In the genomic region with DNA sequence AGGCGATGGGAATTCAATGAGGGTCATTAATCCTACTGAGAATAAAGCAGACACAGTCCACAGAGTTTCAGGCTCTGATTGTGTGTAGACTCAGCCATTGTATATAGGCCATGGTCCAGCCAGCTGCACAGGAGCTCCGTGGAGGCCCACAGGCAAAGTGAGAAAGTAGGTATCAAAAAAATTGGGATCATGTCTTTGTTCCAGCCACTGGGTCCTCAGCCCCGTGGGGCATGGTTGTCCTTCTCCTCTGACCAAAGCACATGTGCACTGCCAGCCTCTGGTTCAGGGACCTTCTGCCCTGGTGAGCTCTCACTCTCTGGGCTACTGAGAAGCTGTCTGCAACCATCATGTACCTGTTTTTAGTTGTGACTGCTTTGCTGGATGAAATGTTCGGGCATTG, we compare ENCODE assay signal across 7 cellular contexts.
DNase-seq lines count a peak whose midpoint lies in the region; ATAC-seq, FAIRE-seq and TF ChIP-seq lines count a peak whose summit lies in the region.
"Not testable (repeated sequence)": the region's sequence is repeated elsewhere in the genome, so short reads cannot be mapped to it uniquely, and the experiment has no call there.

No MANE protein-coding gene starts in this region.

- not testable (repeated sequence) for H3K9ac ChIP-seq in endodermal cell (ENCODE audit: extremely low read depth, low read length, poor library complexity, severe bottlenecking)

- H3K27me3 Mint-ChIP-seq in endodermal cell (ENCODE audit: insufficient read depth); glutamatergic neuron (ENCODE audit: unreplicated experiment): not testable (repeated sequence)

- DNase-seq in A549 (ENCODE audit: low read depth in 1 of 2, low spot score in 1 of 2); D721Med (ENCODE audit: insufficient read length, low spot score); bronchial epithelial cell (ENCODE audit: low read depth): not testable (repeated sequence)
- DNase-seq in endodermal cell: peak; percentile 2
- DNase-seq in glutamatergic neuron: peak; percentile 8
- DNase-seq in left kidney (ENCODE audit: low read depth, low spot score): peak; percentile 0
- DNase-seq in retina: peak; percentile 0

- H3K4me1 Mint-ChIP-seq in endodermal cell; glutamatergic neuron (ENCODE audit: low read depth, unreplicated experiment): not testable (repeated sequence)

- H3K27me3 ChIP-seq in bronchial epithelial cell (ENCODE audit: control insufficient read depth, insufficient read depth, low read length); endodermal cell (ENCODE audit: control insufficient read depth, insufficient read depth, low read length, poor library complexity, severe bottlenecking): not testable (repeated sequence)

- TF ChIP-seq CTCF in A549 (IDR thresholded peaks at IDR 0.05); D721Med (IDR thresholded peaks at IDR 0.05; ENCODE audit: insufficient read depth, missing control alignments); bronchial epithelial cell (IDR thresholded peaks at IDR 0.05; ENCODE audit: insufficient read depth, low read length, severe bottlenecking); endodermal cell (conservative IDR thresholded peaks at IDR 0.05); glutamatergic neuron (IDR thresholded peaks at IDR 0.05; ENCODE audit: partially characterized antibody, unreplicated experiment): not testable (repeated sequence)

- TF ChIP-seq EP300 in A549 (IDR thresholded peaks at IDR 0.05): not testable (repeated sequence)

- not testable (repeated sequence) for H3K9me3 ChIP-seq in A549; endodermal cell (ENCODE audit: control insufficient read depth, low read length)

- not testable (repeated sequence) for TF ChIP-seq RAD21 in A549 (conservative IDR thresholded peaks at IDR 0.05 in 1 of 2, IDR thresholded peaks at IDR 0.05 in 1 of 2)

- H3K36me3 Mint-ChIP-seq in endodermal cell (ENCODE audit: low read depth); glutamatergic neuron (ENCODE audit: unreplicated experiment): not testable (repeated sequence)

- ATAC-seq in A549: not testable (repeated sequence)

- not testable (repeated sequence) for H3K9me3 Mint-ChIP-seq in endodermal cell; glutamatergic neuron (ENCODE audit: unreplicated experiment)

- H3K36me3 ChIP-seq in bronchial epithelial cell (ENCODE audit: control insufficient read depth, insufficient read depth, low read length); endodermal cell (ENCODE audit: control insufficient read depth, insufficient read depth, low read length): not testable (repeated sequence)

- H3K27ac Mint-ChIP-seq in endodermal cell; glutamatergic neuron (ENCODE audit: unreplicated experiment): not testable (repeated sequence)

- WGBS in A549 (ENCODE audit: missing lambda C conversion rate): 28% methylated on average over 3 of the region's 4 CpGs
- WGBS in endodermal cell (ENCODE audit: insufficient coverage in 1 of 2, insufficient read length in 1 of 2), 2 experiments: 90% methylated on average over 2 of the region's 4 CpGs; no CpG with 5 or more reads in 1 of the 2 experiments

- CTCF ChIA-PET in A549 (lab: Yijun Ruan, JAX): not testable (repeated sequence)

- H3K4me3 Mint-ChIP-seq in endodermal cell; glutamatergic neuron (ENCODE audit: unreplicated experiment): not testable (repeated sequence)

- FAIRE-seq in A549 (lab: Jason Lieb, UNC) (peak; percentile 87), D721Med (lab: Jason Lieb, UNC) (peak; percentile 92), bronchial epithelial cell (lab: Jason Lieb, UNC) (peak; percentile 85)

- not testable (repeated sequence) for TF ChIP-seq POLR2A in A549 (IDR thresholded peaks at IDR 0.05; ENCODE audit: low read length)

- H3K4me3 ChIP-seq in A549; bronchial epithelial cell (ENCODE audit: low read depth, low read length); endodermal cell (ENCODE audit: low read length): not testable (repeated sequence)

- not testable (repeated sequence) for H3K27ac ChIP-seq in A549; endodermal cell (ENCODE audit: low read depth, low read length)

- not testable (repeated sequence) for H3K4me2 ChIP-seq in A549

- POLR2A ChIA-PET in A549 (lab: Yijun Ruan, JAX): not testable (repeated sequence)

- not testable (repeated sequence) for H3K4me1 ChIP-seq in A549; endodermal cell (ENCODE audit: control insufficient read depth, insufficient read depth, low read length)
